In genomic region chr4:3524349-3524748, GRCh38 we compare ENCODE assay signal across 22 cellular contexts.
"Had no signal": no experiment of that assay in that cellular context is flagged by ENCODE, and none has a peak within 500 bp of the region (broad histone marks: within the 10 kb centered on the region; RNA-seq: fewer than 3 reads in every experiment).

No MANE protein-coding gene starts in this region.

- DNase-seq: activated CD4-positive, alpha-beta T cell treated with anti-CD3 and anti-CD28 coated beads for 1 hour; activated CD4-positive, alpha-beta T cell treated with anti-CD3 and anti-CD28 coated beads, Interleukin-2, amount 10 ng/mL, durations not matched to agents 7 days and 5 days; activated CD8-positive, alpha-beta T cell treated with anti-CD3 and anti-CD28 coated beads for 36 hours; activated naive CD4-positive, alpha-beta T cell treated with anti-CD3 and anti-CD28 coated beads for 36 hours; activated naive CD8-positive, alpha-beta T cell treated with anti-CD3 and anti-CD28 coated beads, Interleukin-2, amount 10 ng/mL, durations not matched to agents 7 days and 5 days; activated T-cell treated with anti-CD3 and anti-CD28 coated beads, Interleukin-2, amount 50 U/mL, for 48 hours; brain microvascular endothelial cell; caudate nucleus; islet precursor cell; midbrain; naive thymus-derived CD8-positive, alpha-beta T cell; nucleus accumbens; stimulated activated CD4-positive, alpha-beta T cell treated with anti-CD3 and anti-CD28 coated beads, Interleukin-4, amount 100 ng/mL, for 24 hours; stimulated activated naive CD8-positive, alpha-beta T cell treated with anti-CD3 and anti-CD28 coated beads, Interleukin-15, amount 100 ng/mL, for 72 hours had no signal

- H2AFZ ChIP-seq: hepatocyte had no signal

- H3K4me2 ChIP-seq: hepatocyte had no signal

- H3K27ac ChIP-seq: brain microvascular endothelial cell, gastroesophageal sphincter, hepatocyte had no signal

- H3K4me3 ChIP-seq: gastroesophageal sphincter, hepatocyte had no signal

- ATAC-seq: activated CD8-positive, alpha-beta T cell treated with anti-CD3 and anti-CD28 coated beads for 36 hours; gastroesophageal sphincter; left colon; naive thymus-derived CD8-positive, alpha-beta T cell; right cardiac atrium; stimulated activated effector memory CD8-positive, alpha-beta T cell treated with anti-CD3 and anti-CD28 coated beads, Interleukin-12 subunit alpha, Interleukin-12 subunit beta, amount 100 ng/mL, for 72 hours; stimulated activated naive CD8-positive, alpha-beta T cell treated with anti-CD3 and anti-CD28 coated beads, Interleukin-15, amount 100 ng/mL, for 72 hours; T-helper 17 cell had no signal

- FAIRE-seq: astrocyte, endothelial cell of umbilical vein had no signal

- H3K9me3 ChIP-seq: gastroesophageal sphincter had no signal

- H3K27me3 ChIP-seq: brain microvascular endothelial cell, gastroesophageal sphincter, hepatocyte had no signal
